Comparison of ENCODE assay signal across 1 cellular context in genomic region chr7:64902806-64903721, GRCh38.
TF ChIP-seq lines count a peak whose summit lies in the region.

Gene ZNF273 (plus strand): TSS chr7:64903273. CDS start chr7:64903318, 45 bp downstream.

TF ChIP-seq in K562, 482 proteins besides CTCF, POLR2A, EP300 and RAD21 (continued from another document and continues in another):
- TF ChIP-seq NFE2 (IDR thresholded peaks at IDR 0.05; ENCODE audit: low read depth) (no peak), JUN (IDR thresholded peaks at IDR 0.05; ENCODE audit: borderline replicate concordance, low read depth, low read length) (no peak), JUN (CRISPR knock-in tag; IDR thresholded peaks at IDR 0.05; ENCODE audit: borderline replicate concordance) (0 out of 2 replicates have a peak, but pooled peaks have one; percentile 66), ETS2 (tag; IDR thresholded peaks at IDR 0.05; ENCODE audit: borderline replicate concordance, poor library complexity, severe bottlenecking) (no peak), ZNF778 (CRISPR knock-in tag; IDR thresholded peaks at IDR 0.05) (no peak), SAFB (IDR thresholded peaks at IDR 0.05; ENCODE audit: borderline replicate concordance, low read depth, low read length) (no peak), LCOR (CRISPR knock-in tag; IDR thresholded peaks at IDR 0.05) (0 out of 2 replicates have a peak, but pooled peaks have one; percentile 28), HDAC3 (IDR thresholded peaks at IDR 0.05; ENCODE audit: borderline replicate concordance, partially characterized antibody) (no peak), TRIM28 (IDR thresholded peaks at IDR 0.05) (0 out of 2 replicates have a peak, but pooled peaks have one; percentile 25), TCF3 (CRISPR knock-in tag; IDR thresholded peaks at IDR 0.05) (peak; percentile 35; the same call in 1 of the 2 replicates), ZNF408 (CRISPR knock-in tag; IDR thresholded peaks at IDR 0.05; ENCODE audit: low read depth) (no peak), ZFP36 (IDR thresholded peaks at IDR 0.05; ENCODE audit: low read depth, low read length, partially characterized antibody) (peak; percentile 55), SUPT5H (IDR thresholded peaks at IDR 0.05) (peak; percentile 95), SAFB2 (IDR thresholded peaks at IDR 0.05; ENCODE audit: borderline replicate concordance, low read depth, low read length, severe bottlenecking) (no peak), RFX1 (IDR thresholded peaks at IDR 0.05) (no peak), SMC3 (conservative IDR thresholded peaks at IDR 0.05; ENCODE audit: insufficient read depth, low read depth, low read length) (no peak), ZNF239 (CRISPR knock-in tag; IDR thresholded peaks at IDR 0.05) (no peak), ZNF311 (CRISPR knock-in tag; IDR thresholded peaks at IDR 0.05) (no peak), SP2 (IDR thresholded peaks at IDR 0.05; ENCODE audit: extremely low read depth, low read depth, low read length, poor library complexity, severe bottlenecking) (peak; percentile 67), ZFP91 (CRISPR knock-in tag; IDR thresholded peaks at IDR 0.05) (no peak), ZNF586 (CRISPR knock-in tag; conservative IDR thresholded peaks at IDR 0.05) (no peak), HNRNPLL (IDR thresholded peaks at IDR 0.05; ENCODE audit: low read depth, low read length, poor library complexity, severe bottlenecking) (no peak), C11orf30 (IDR thresholded peaks at IDR 0.05; ENCODE audit: low read depth) (no peak), PKNOX1 (IDR thresholded peaks at IDR 0.05) (peak; percentile 97), JUNB (CRISPR knock-in tag; conservative IDR thresholded peaks at IDR 0.05) (no peak), LARP7 (IDR thresholded peaks at IDR 0.05) (no peak), BMI1 (IDR thresholded peaks at IDR 0.05; ENCODE audit: low read length) (no peak), MNT (conservative IDR thresholded peaks at IDR 0.05) (peak in 1 of 2 experiments; percentile 65; a peak in 1 of 4 replicates), ELF4 (CRISPR knock-in tag; IDR thresholded peaks at IDR 0.05) (peak; percentile 86), RFX5 (IDR thresholded peaks at IDR 0.05; ENCODE audit: low read depth, low read length) (0 out of 2 replicates have a peak, but pooled peaks have one; percentile 40), SNRNP70 (optimal IDR thresholded peaks at IDR 0.05; ENCODE audit: low read depth, low read length) (no peak), EWSR1 (IDR thresholded peaks at IDR 0.05; ENCODE audit: borderline replicate concordance, low read depth, partially characterized antibody) (no peak), SMAD2 (IDR thresholded peaks at IDR 0.05; ENCODE audit: low read depth, low read length) (no peak), SAP30 (IDR thresholded peaks at IDR 0.05; ENCODE audit: borderline replicate concordance, insufficient read depth, low read depth, low read length, poor library complexity, severe bottlenecking) (peak; percentile 92), ELF1 (tag; IDR thresholded peaks at IDR 0.05) (peak; percentile 87), CCNT2 (IDR thresholded peaks at IDR 0.05; ENCODE audit: borderline replicate concordance, extremely low read depth, insufficient read length, low read depth, low read length) (no peak), YY1 (IDR thresholded peaks at IDR 0.05; ENCODE audit: borderline replicate concordance in 1 of 3, control insufficient read depth in 1 of 3, extremely low read depth in 1 of 3, insufficient read depth in 3 of 3, insufficient read length in 1 of 3, insufficient replicate concordance in 2 of 3, low read depth in 1 of 3, low read length in 2 of 3) (peak; percentile 38 to 87 (median 64)), SIN3A (IDR thresholded peaks at IDR 0.05; ENCODE audit: borderline replicate concordance in 2 of 2, control insufficient read depth in 1 of 2, low read depth in 2 of 2, low read length in 2 of 2) (peak in 1 of 2 experiments; percentile 73; a peak in 1 of 4 replicates), NFYB (IDR thresholded peaks at IDR 0.05; ENCODE audit: extremely low read depth, insufficient read length) (peak; percentile 96), RB1 (IDR thresholded peaks at IDR 0.05; ENCODE audit: low read depth) (peak; percentile 41; the same call in 1 of the 2 replicates), RCOR1 (IDR thresholded peaks at IDR 0.05; ENCODE audit: borderline replicate concordance in 1 of 2, low read depth in 2 of 2, low read length in 2 of 2) (peak in 1 of 2 experiments; percentile 54; a peak in 1 of 4 replicates), RAD51 (IDR thresholded peaks at IDR 0.05; ENCODE audit: borderline replicate concordance, low read depth) (no peak), RBM25 (IDR thresholded peaks at IDR 0.05; ENCODE audit: low read depth, low read length, severe bottlenecking) (peak; percentile 75), ASH1L (IDR thresholded peaks at IDR 0.05; ENCODE audit: borderline replicate concordance, low read depth, partially characterized antibody) (peak; percentile 88), MLX (CRISPR knock-in tag; conservative IDR thresholded peaks at IDR 0.05) (no peak), BRD4 (IDR thresholded peaks at IDR 0.05) (peak; percentile 62; the same call in 1 of the 2 replicates), FOXJ3 (CRISPR knock-in tag; IDR thresholded peaks at IDR 0.05) (no peak), AFF4 (CRISPR knock-in tag; IDR thresholded peaks at IDR 0.05) (no peak; the same call in 1 of the 2 replicates)
- TF ChIP-seq, protein P1, sequence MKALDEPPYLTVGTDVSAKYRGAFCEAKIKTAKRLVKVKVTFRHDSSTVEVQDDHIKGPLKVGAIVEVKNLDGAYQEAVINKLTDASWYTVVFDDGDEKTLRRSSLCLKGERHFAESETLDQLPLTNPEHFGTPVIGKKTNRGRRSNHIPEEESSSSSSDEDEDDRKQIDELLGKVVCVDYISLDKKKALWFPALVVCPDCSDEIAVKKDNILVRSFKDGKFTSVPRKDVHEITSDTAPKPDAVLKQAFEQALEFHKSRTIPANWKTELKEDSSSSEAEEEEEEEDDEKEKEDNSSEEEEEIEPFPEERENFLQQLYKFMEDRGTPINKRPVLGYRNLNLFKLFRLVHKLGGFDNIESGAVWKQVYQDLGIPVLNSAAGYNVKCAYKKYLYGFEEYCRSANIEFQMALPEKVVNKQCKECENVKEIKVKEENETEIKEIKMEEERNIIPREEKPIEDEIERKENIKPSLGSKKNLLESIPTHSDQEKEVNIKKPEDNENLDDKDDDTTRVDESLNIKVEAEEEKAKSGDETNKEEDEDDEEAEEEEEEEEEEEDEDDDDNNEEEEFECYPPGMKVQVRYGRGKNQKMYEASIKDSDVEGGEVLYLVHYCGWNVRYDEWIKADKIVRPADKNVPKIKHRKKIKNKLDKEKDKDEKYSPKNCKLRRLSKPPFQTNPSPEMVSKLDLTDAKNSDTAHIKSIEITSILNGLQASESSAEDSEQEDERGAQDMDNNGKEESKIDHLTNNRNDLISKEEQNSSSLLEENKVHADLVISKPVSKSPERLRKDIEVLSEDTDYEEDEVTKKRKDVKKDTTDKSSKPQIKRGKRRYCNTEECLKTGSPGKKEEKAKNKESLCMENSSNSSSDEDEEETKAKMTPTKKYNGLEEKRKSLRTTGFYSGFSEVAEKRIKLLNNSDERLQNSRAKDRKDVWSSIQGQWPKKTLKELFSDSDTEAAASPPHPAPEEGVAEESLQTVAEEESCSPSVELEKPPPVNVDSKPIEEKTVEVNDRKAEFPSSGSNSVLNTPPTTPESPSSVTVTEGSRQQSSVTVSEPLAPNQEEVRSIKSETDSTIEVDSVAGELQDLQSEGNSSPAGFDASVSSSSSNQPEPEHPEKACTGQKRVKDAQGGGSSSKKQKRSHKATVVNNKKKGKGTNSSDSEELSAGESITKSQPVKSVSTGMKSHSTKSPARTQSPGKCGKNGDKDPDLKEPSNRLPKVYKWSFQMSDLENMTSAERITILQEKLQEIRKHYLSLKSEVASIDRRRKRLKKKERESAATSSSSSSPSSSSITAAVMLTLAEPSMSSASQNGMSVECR (CRISPR knock-in tag; IDR thresholded peaks at IDR 0.05) = peak; percentile 54; the same call in 1 of the 2 replicates
- TF ChIP-seq, protein P2, sequence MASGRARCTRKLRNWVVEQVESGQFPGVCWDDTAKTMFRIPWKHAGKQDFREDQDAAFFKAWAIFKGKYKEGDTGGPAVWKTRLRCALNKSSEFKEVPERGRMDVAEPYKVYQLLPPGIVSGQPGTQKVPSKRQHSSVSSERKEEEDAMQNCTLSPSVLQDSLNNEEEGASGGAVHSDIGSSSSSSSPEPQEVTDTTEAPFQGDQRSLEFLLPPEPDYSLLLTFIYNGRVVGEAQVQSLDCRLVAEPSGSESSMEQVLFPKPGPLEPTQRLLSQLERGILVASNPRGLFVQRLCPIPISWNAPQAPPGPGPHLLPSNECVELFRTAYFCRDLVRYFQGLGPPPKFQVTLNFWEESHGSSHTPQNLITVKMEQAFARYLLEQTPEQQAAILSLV (tag; IDR thresholded peaks at IDR 0.05) = no peak
- TF ChIP-seq, protein P3, sequence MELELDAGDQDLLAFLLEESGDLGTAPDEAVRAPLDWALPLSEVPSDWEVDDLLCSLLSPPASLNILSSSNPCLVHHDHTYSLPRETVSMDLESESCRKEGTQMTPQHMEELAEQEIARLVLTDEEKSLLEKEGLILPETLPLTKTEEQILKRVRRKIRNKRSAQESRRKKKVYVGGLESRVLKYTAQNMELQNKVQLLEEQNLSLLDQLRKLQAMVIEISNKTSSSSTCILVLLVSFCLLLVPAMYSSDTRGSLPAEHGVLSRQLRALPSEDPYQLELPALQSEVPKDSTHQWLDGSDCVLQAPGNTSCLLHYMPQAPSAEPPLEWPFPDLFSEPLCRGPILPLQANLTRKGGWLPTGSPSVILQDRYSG (tag; conservative IDR thresholded peaks at IDR 0.05; ENCODE audit: low read depth) = no peak
- TF ChIP-seq, protein P4, sequence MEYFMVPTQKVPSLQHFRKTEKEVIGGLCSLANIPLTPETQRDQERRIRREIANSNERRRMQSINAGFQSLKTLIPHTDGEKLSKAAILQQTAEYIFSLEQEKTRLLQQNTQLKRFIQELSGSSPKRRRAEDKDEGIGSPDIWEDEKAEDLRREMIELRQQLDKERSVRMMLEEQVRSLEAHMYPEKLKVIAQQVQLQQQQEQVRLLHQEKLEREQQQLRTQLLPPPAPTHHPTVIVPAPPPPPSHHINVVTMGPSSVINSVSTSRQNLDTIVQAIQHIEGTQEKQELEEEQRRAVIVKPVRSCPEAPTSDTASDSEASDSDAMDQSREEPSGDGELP (CRISPR knock-in tag; IDR thresholded peaks at IDR 0.05; ENCODE audit: borderline replicate concordance) = peak; percentile 57; the same call in 1 of the 2 replicates
